In the genomic region with DNA sequence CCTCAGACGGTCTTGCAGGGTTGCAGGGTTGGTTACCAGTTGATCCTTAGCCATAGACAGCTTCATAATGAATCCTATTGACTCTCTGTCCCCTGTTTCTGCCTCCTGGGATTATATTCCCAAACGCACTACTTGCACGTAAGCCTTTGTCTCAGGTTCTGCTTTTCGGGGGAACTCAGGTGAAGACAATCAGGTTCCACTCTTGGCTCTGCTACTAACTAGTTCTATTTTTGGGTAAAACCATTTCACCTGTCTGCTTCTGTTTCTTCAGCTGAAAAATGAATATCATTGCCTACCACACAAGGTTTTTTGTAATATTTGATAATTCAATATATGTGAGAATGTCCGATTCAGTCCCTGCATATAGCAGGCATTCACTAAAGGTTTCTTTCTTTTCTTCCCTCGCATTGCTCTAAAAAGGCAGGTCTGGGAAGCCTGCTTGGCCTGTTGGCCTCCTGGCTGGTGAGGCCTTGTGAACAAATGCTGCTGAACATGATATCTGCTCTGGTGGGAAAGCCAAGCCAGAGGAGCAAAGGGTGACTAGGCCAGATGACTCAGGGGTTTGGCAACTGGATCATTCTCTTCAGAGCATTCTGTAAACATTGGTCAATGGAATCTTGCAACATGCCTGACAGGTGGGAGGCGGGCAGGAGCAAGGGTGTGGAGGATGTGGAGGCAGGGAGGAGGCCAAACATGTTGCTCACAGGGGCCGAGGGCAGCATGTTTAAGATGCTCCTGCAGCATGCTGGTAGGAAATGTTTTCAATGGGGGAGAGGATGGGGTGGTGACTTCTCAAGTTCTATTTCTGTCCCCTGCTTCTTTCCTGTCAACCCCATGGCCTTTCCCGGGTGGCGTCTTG, we compare ENCODE assay signal across 1 cellular context.
TF ChIP-seq lines count a peak whose summit lies in the region.

No MANE protein-coding gene starts in this region.

TF ChIP-seq in liver, 16 proteins besides CTCF, POLR2A, EP300 and RAD21 (continued from another document):
- TF ChIP-seq, protein P1, sequence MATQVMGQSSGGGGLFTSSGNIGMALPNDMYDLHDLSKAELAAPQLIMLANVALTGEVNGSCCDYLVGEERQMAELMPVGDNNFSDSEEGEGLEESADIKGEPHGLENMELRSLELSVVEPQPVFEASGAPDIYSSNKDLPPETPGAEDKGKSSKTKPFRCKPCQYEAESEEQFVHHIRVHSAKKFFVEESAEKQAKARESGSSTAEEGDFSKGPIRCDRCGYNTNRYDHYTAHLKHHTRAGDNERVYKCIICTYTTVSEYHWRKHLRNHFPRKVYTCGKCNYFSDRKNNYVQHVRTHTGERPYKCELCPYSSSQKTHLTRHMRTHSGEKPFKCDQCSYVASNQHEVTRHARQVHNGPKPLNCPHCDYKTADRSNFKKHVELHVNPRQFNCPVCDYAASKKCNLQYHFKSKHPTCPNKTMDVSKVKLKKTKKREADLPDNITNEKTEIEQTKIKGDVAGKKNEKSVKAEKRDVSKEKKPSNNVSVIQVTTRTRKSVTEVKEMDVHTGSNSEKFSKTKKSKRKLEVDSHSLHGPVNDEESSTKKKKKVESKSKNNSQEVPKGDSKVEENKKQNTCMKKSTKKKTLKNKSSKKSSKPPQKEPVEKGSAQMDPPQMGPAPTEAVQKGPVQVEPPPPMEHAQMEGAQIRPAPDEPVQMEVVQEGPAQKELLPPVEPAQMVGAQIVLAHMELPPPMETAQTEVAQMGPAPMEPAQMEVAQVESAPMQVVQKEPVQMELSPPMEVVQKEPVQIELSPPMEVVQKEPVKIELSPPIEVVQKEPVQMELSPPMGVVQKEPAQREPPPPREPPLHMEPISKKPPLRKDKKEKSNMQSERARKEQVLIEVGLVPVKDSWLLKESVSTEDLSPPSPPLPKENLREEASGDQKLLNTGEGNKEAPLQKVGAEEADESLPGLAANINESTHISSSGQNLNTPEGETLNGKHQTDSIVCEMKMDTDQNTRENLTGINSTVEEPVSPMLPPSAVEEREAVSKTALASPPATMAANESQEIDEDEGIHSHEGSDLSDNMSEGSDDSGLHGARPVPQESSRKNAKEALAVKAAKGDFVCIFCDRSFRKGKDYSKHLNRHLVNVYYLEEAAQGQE (IDR thresholded peaks at IDR 0.05): peak; percentile 90
- peak; percentile 95 for TF ChIP-seq SP1 (IDR thresholded peaks at IDR 0.05)
- no peak for TF ChIP-seq TAF1 (conservative IDR thresholded peaks at IDR 0.05)
- TF ChIP-seq RXRA (IDR thresholded peaks at IDR 0.05): peak; percentile 79 to 95
- peak; percentile 90 for TF ChIP-seq YY1 (IDR thresholded peaks at IDR 0.05)
- peak in 1 of 2 donors; percentile 93 for TF ChIP-seq EGR1 (IDR thresholded peaks at IDR 0.05; ENCODE audit: low read depth in 2 of 2)
- peak; percentile 91 to 96 for TF ChIP-seq HNF4A (conservative IDR thresholded peaks at IDR 0.05)
- TF ChIP-seq FOXA1 (IDR thresholded peaks at IDR 0.05): peak; percentile 98
- TF ChIP-seq, protein P2, sequence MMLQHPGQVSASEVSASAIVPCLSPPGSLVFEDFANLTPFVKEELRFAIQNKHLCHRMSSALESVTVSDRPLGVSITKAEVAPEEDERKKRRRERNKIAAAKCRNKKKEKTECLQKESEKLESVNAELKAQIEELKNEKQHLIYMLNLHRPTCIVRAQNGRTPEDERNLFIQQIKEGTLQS (IDR thresholded peaks at IDR 0.05): peak; percentile 98
- TF ChIP-seq, protein P3, sequence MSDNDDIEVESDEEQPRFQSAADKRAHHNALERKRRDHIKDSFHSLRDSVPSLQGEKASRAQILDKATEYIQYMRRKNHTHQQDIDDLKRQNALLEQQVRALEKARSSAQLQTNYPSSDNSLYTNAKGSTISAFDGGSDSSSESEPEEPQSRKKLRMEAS (IDR thresholded peaks at IDR 0.05): peak; percentile 99
- peak; percentile 99 for TF ChIP-seq FOXA2 (IDR thresholded peaks at IDR 0.05)
- TF ChIP-seq GABPA (IDR thresholded peaks at IDR 0.05 in 1 of 2, conservative IDR thresholded peaks at IDR 0.05 in 1 of 2): peak in 1 of 2 donors; percentile 43
- peak; percentile 99 to 100 for TF ChIP-seq JUND (IDR thresholded peaks at IDR 0.05)
TF ChIP-seq in liver: peak in this region for 15.
